Comparison of ENCODE assay signal across 23 cellular contexts in genomic region chr10:120161116-120161515, GRCh38.
"Had no signal": no experiment of that assay in that cellular context is flagged by ENCODE, and none has a peak within 500 bp of the region (broad histone marks: within the 10 kb centered on the region; RNA-seq: fewer than 3 reads in every experiment).

No MANE protein-coding gene starts in this region.

- H3K27me3 ChIP-seq: ascending aorta, breast epithelium, hepatocyte, testis, uterus had no signal

- H3K4me3 ChIP-seq: ascending aorta, breast epithelium, hepatocyte, lower lobe of right lung, smooth muscle cell, testis, uterus had no signal

- ATAC-seq: activated naive CD4-positive, alpha-beta T cell treated with anti-CD3 and anti-CD28 coated beads, Interleukin-2, amount 50 U/mL, for 72 hours; activated T-helper 17 cell treated with anti-CD3 and anti-CD28 coated beads, Interleukin-2, amount 50 U/mL, for 72 hours; left lobe of liver; lower lobe of right lung; sciatic nerve; stimulated activated memory B cell treated with anti-CD40 and anti-IgM and Interleukin-4, amounts not matched to agents 10 μg/mL and 1 μg/mL and 100 μg/mL, for 72 hours; WTC11 had no signal

- H3K9me3 ChIP-seq: ascending aorta, breast epithelium, lower lobe of right lung, testis, uterus had no signal

- H3K27ac ChIP-seq: ascending aorta, breast epithelium, hepatocyte, lower lobe of right lung, testis, uterus had no signal

- H3K36me3 ChIP-seq: ascending aorta, breast epithelium, lower lobe of right lung, uterus had no signal

- H2AFZ ChIP-seq: hepatocyte had no signal

- H3K4me1 ChIP-seq: ascending aorta, breast epithelium, lower lobe of right lung, testis, uterus had no signal

- DNase-seq: activated T-cell treated with anti-CD3 and anti-CD28 coated beads, Interleukin-2, amount 50 U/mL, for 24 hours; effector memory CD4-positive, alpha-beta T cell; foreskin melanocyte; glutamatergic neuron; immature natural killer cell; lower lobe of right lung; naive B cell; nucleus accumbens; stimulated activated CD4-positive, alpha-beta T cell treated with anti-CD3 and anti-CD28 coated beads, Interleukin-15, amount 100 ng/mL, for 24 hours; testis; trophoblast cell; uterus had no signal

- H3K4me2 ChIP-seq: hepatocyte, smooth muscle cell had no signal

- H3K79me2 ChIP-seq: hepatocyte had no signal

- FAIRE-seq: colon had no signal
